12 cellular contexts compared by ENCODE assay signal in the genomic region with DNA sequence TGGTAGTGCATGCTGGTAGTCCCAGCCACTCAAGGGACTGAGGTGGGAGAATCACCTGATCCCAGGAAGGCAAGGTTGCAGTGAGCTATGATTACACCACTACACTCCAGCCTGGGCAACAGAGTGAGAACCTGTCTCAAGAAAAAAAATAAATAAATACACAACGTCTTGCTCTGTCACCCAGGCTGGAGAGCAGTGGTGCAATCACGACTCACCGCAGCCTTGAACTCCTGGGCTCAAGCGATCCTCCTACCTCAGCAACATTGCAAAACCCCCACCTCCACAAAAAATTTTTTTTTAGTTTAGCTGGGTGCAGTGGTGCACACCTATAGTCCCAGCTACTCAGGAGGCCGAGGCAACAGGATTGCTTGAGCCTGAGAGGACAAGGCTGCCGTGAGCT. TPM values are rescaled to one million over a fixed set of nuclear protein-coding genes. Genes with fewer than 3 reads are reported as not detected.
DNase-seq lines count a peak whose midpoint lies in the region; ATAC-seq and TF ChIP-seq lines count a peak whose summit lies in the region.
"Had no signal": no experiment of that assay in that cellular context is flagged by ENCODE, and none has a peak within 500 bp of the region (broad histone marks: within the 10 kb centered on the region; RNA-seq: fewer than 3 reads in every experiment).

No MANE protein-coding gene starts in this region.

- no peak overlapping the region for H3K4me3 Mint-ChIP-seq in activated naive CD4-positive, alpha-beta T cell treated with anti-CD3 and anti-CD28 coated beads, Interleukin-2, amount 10 ng/mL, durations not matched to agents 7 days and 5 days
- H3K4me3 Mint-ChIP-seq in activated CD4-positive, alpha-beta memory T cell treated with anti-CD3 and anti-CD28 coated beads for 36 hours = no peak overlapping the region
- no peak overlapping the region for H3K4me3 Mint-ChIP-seq in type B pancreatic cell

- H3K27me3 Mint-ChIP-seq in activated naive CD4-positive, alpha-beta T cell treated with anti-CD3 and anti-CD28 coated beads, Interleukin-2, amount 10 ng/mL, durations not matched to agents 7 days and 5 days = no peaks in the 10 kb centered on the region
- no peaks in the 10 kb centered on the region for H3K27me3 Mint-ChIP-seq in activated CD4-positive, alpha-beta memory T cell treated with anti-CD3 and anti-CD28 coated beads for 36 hours
- no peaks in the 10 kb centered on the region for H3K27me3 Mint-ChIP-seq in type B pancreatic cell

- POLR2A ChIA-PET in activated CD4-positive, alpha-beta memory T cell treated with anti-CD3 and anti-CD28 coated beads for 36 hours (lab: Charles Lee) = interaction anchor here (1.1 to 4.2 kb wide), 5 partner anchors 10 to 44 kb away, joined by 3 to 29 read pairs (median 7); a partner anchor contains a TSS

- CTCF ChIA-PET in activated naive CD4-positive, alpha-beta T cell treated with anti-CD3 and anti-CD28 coated beads, Interleukin-2, amount 10 ng/mL, durations not matched to agents 7 days and 5 days (lab: Charles Lee) = interaction anchor here (0.8 to 2.0 kb wide), 4 partner anchors 15 to 44 kb away, joined by 3 to 5 read pairs (median 4); no protein-coding TSS in a partner anchor
- CTCF ChIA-PET in activated CD4-positive, alpha-beta memory T cell treated with anti-CD3 and anti-CD28 coated beads for 36 hours (lab: Charles Lee) = interaction anchor here (1.5 to 7.7 kb wide), 4 partner anchors 22 to 97 kb away, joined by 4 to 41 read pairs (median 14); a partner anchor contains a TSS

- ATAC-seq in GM21723 (IDR thresholded peaks at IDR 0.05; ENCODE audit: unreplicated experiment) (no peak), left colon (no peak)

- peaks cover 84% of the 10 kb centered on the region for H3K4me1 Mint-ChIP-seq in activated naive CD4-positive, alpha-beta T cell treated with anti-CD3 and anti-CD28 coated beads, Interleukin-2, amount 10 ng/mL, durations not matched to agents 7 days and 5 days
- H3K4me1 Mint-ChIP-seq in activated CD4-positive, alpha-beta memory T cell treated with anti-CD3 and anti-CD28 coated beads for 36 hours (ENCODE audit: low read depth) = peaks cover 80% of the 10 kb centered on the region
- H3K4me1 Mint-ChIP-seq in type B pancreatic cell (ENCODE audit: unreplicated experiment) = peaks cover 19% of the 10 kb centered on the region

- intact Hi-C loops in activated CD4-positive, alpha-beta memory T cell treated with anti-CD3 and anti-CD28 coated beads for 36 hours (cut with micrococcal nuclease) = no loop called here
- intact Hi-C loops in left colon (cut with DNase I, micrococcal nuclease) = no loop called here

- peaks cover 81% of the 10 kb centered on the region for H3K36me3 Mint-ChIP-seq in activated naive CD4-positive, alpha-beta T cell treated with anti-CD3 and anti-CD28 coated beads, Interleukin-2, amount 10 ng/mL, durations not matched to agents 7 days and 5 days
- peaks cover 87% of the 10 kb centered on the region for H3K36me3 Mint-ChIP-seq in activated CD4-positive, alpha-beta memory T cell treated with anti-CD3 and anti-CD28 coated beads for 36 hours
- H3K36me3 Mint-ChIP-seq in type B pancreatic cell = peaks cover 46% of the 10 kb centered on the region

- TF ChIP-seq CTCF in foreskin fibroblast (IDR thresholded peaks at IDR 0.05; ENCODE audit: low read depth, low read length) (no peak), type B pancreatic cell (conservative IDR thresholded peaks at IDR 0.05) (no peak)

- DNase-seq in activated naive CD4-positive, alpha-beta T cell treated with anti-CD3 and anti-CD28 coated beads, Interleukin-2, amount 10 ng/mL, durations not matched to agents 7 days and 5 days = no peak
- no peak for DNase-seq in activated naive CD4-positive, alpha-beta T cell treated with Interleukin-2 at 50 U/mL for 16 hours
- DNase-seq in activated CD4-positive, alpha-beta memory T cell treated with anti-CD3 and anti-CD28 coated beads for 36 hours = peak; percentile 47
- DNase-seq in foreskin fibroblast (peak; percentile 44 to 71), type B pancreatic cell (ENCODE audit: extremely low spot score, unreplicated experiment) (no peak), NCI-H1105 treated with DMSO at 0.1 percent for 48 hours (lab: John Stamatoyannopoulos, UW) (no peak), left colon (no peak)
- DNase-seq: BE2C; Karpas-422; small intestine; stimulated activated naive CD4-positive, alpha-beta T cell had no signal

- H3K4me3 ChIP-seq in foreskin fibroblast (ENCODE audit: low read depth in 1 of 2, low read length in 2 of 2) = no peak overlapping the region

- H3K9me3 Mint-ChIP-seq in activated naive CD4-positive, alpha-beta T cell treated with anti-CD3 and anti-CD28 coated beads, Interleukin-2, amount 10 ng/mL, durations not matched to agents 7 days and 5 days = no peaks in the 10 kb centered on the region
- no peaks in the 10 kb centered on the region for H3K9me3 Mint-ChIP-seq in activated CD4-positive, alpha-beta memory T cell treated with anti-CD3 and anti-CD28 coated beads for 36 hours
- no peaks in the 10 kb centered on the region for H3K9me3 Mint-ChIP-seq in type B pancreatic cell

- peak overlapping the region; percentile 94 for H3K27ac Mint-ChIP-seq in activated naive CD4-positive, alpha-beta T cell treated with anti-CD3 and anti-CD28 coated beads, Interleukin-2, amount 10 ng/mL, durations not matched to agents 7 days and 5 days
- peak overlapping the region; percentile 89 for H3K27ac Mint-ChIP-seq in activated CD4-positive, alpha-beta memory T cell treated with anti-CD3 and anti-CD28 coated beads for 36 hours
- peak overlapping the region; percentile 91 for H3K27ac Mint-ChIP-seq in type B pancreatic cell

RNA-seq across cellular contexts. Expression of a gene that starts 8.8 kb away (rescaled TPM):
- total RNA-seq in activated CD4-positive, alpha-beta memory T cell treated with anti-CD3 and anti-CD28 coated beads for 36 hours = 100 to 1,000 TPM; 497 to 515 TPM
- total RNA-seq in type B pancreatic cell (ENCODE audit: low replicate concordance) (425 and 472 TPM in 2 replicates), left colon (100 to 1,000 TPM; 280 to 300 TPM)

RNA-seq across cellular contexts. Expression of a gene that starts 26.6 kb away (rescaled TPM):
- 100 to 1,000 TPM; 146 to 154 TPM for total RNA-seq in activated CD4-positive, alpha-beta memory T cell treated with anti-CD3 and anti-CD28 coated beads for 36 hours
- total RNA-seq in type B pancreatic cell (ENCODE audit: low replicate concordance) (86.9 and 98.7 TPM in 2 replicates), left colon (100 to 1,000 TPM; 143 to 172 TPM)

RNA-seq across cellular contexts. Expression of a gene that starts 58.4 kb away (rescaled TPM):
- 10 to 100 TPM; 23.6 to 26.1 TPM for total RNA-seq in activated CD4-positive, alpha-beta memory T cell treated with anti-CD3 and anti-CD28 coated beads for 36 hours
- 0.68 and 1.5 TPM in 2 replicates for total RNA-seq in type B pancreatic cell (ENCODE audit: low replicate concordance)
- 10 to 100 TPM; 18.8 to 24.3 TPM for total RNA-seq in left colon

Comparison
In these comparisons a context has a peak if more than half of its experiments do, and no peak if none do; other contexts are left out.
1. DNase-seq: peak in activated CD4-positive, alpha-beta memory T cell treated with anti-CD3 and anti-CD28 coated beads for 36 hours (single experiment) and foreskin fibroblast (2 of 2); none in activated naive CD4-positive, alpha-beta T cell treated with anti-CD3 and anti-CD28 coated beads, Interleukin-2, amount 10 ng/mL, durations not matched to agents 7 days and 5 days (single experiment), activated naive CD4-positive, alpha-beta T cell treated with Interleukin-2 at 50 U/mL for 16 hours (single experiment), type B pancreatic cell (single experiment), NCI-H1105 treated with DMSO at 0.1 percent for 48 hours (single experiment) and left colon (0 of 2).
2. Peak in every context shown above with its lines, with median percentiles within 50 percentile points of each other: H3K27ac Mint-ChIP-seq.